Comparison of ENCODE assay signal across 16 cellular contexts in genomic region chr4:5139141-5139540, GRCh38.
DNase-seq lines count a peak whose midpoint lies in the region; TF ChIP-seq lines count a peak whose summit lies in the region.
"Had no signal": no experiment of that assay in that cellular context is flagged by ENCODE, and none has a peak within 500 bp of the region (broad histone marks: within the 10 kb centered on the region; RNA-seq: fewer than 3 reads in every experiment).

No MANE protein-coding gene starts in this region.

- no peak overlapping the region for H3K4me3 Mint-ChIP-seq in osteocyte (ENCODE audit: unreplicated experiment)
- H3K4me3 Mint-ChIP-seq: CD14-positive monocyte; CD4-positive, alpha-beta memory T cell had no signal

- no peaks in the 10 kb centered on the region for H3K27me3 Mint-ChIP-seq in osteocyte (ENCODE audit: unreplicated experiment)

- no peaks in the 10 kb centered on the region for H3K27me3 ChIP-seq in esophagus muscularis mucosa
- H3K27me3 ChIP-seq: BLaER1 had no signal

- H3K9me3 ChIP-seq in esophagus muscularis mucosa = no peaks in the 10 kb centered on the region
- H3K9me3 ChIP-seq: BLaER1 had no signal

- intact Hi-C loops in esophagus muscularis mucosa (cut with DNase I) = no loop called here

- no peaks in the 10 kb centered on the region for H3K9me3 Mint-ChIP-seq in osteocyte (ENCODE audit: unreplicated experiment)
- H3K9me3 Mint-ChIP-seq: CD14-positive monocyte had no signal

- peaks cover 0 to 2% (median 0%) of the 10 kb centered on the region in 4 donors for H3K4me1 ChIP-seq in esophagus muscularis mucosa
- H3K4me1 ChIP-seq: BLaER1 had no signal

- no peak overlapping the region for H3K27ac Mint-ChIP-seq in osteocyte (ENCODE audit: unreplicated experiment)
- H3K27ac Mint-ChIP-seq: CD14-positive monocyte; CD4-positive, alpha-beta memory T cell had no signal

- peaks cover 21% of the 10 kb centered on the region for H3K36me3 Mint-ChIP-seq in osteocyte (ENCODE audit: unreplicated experiment)
- H3K36me3 Mint-ChIP-seq: CD4-positive, alpha-beta memory T cell had no signal

- no peak overlapping the region for H3K4me3 ChIP-seq in esophagus muscularis mucosa
- H3K4me3 ChIP-seq: BLaER1, GM23248 had no signal

- H3K4me1 Mint-ChIP-seq in osteocyte (ENCODE audit: unreplicated experiment) = peaks cover 11% of the 10 kb centered on the region
- H3K4me1 Mint-ChIP-seq: CD14-positive monocyte; CD4-positive, alpha-beta memory T cell had no signal

- no peak overlapping the region for H3K27ac ChIP-seq in esophagus muscularis mucosa (replicated peaks in 1 of 4)
- H3K27ac ChIP-seq: 22Rv1, BLaER1, GM23248 had no signal

- TF ChIP-seq POLR2A in esophagus muscularis mucosa (IDR thresholded peaks at IDR 0.05; ENCODE audit: low read depth) = no peak

- DNase-seq in DMS53 (lab: John Stamatoyannopoulos, UW) (peak; percentile 38), DMS53 treated with DMSO at 0.1 percent for 48 hours (lab: John Stamatoyannopoulos, UW; ENCODE audit: unreplicated experiment) (no peak), esophagus muscularis mucosa (ENCODE audit: extremely low spot score) (peak; percentile 87), left kidney (ENCODE audit: low read depth, low spot score) (peak; percentile 29), osteocyte (ENCODE audit: extremely low spot score, unreplicated experiment) (peak; percentile 40), COLO829 (ENCODE audit: low spot score) (no peak), NCI-H2196 treated with DMSO at 0.1 percent for 48 hours (lab: John Stamatoyannopoulos, UW; ENCODE audit: unreplicated experiment) (no peak)
- no peak for DNase-seq in activated CD4-positive, alpha-beta T cell treated with anti-CD3 and anti-CD28 coated beads, Interleukin-2, amount 50 U/mL, for 4 hours
- DNase-seq: Calu3; CD4-positive, alpha-beta memory T cell; GM23248; HCEC 1CT; IMR-90 had no signal

- no peak for TF ChIP-seq EP300 in esophagus muscularis mucosa (IDR thresholded peaks at IDR 0.05)

- H3K36me3 ChIP-seq in esophagus muscularis mucosa = no peaks in the 10 kb centered on the region
- H3K36me3 ChIP-seq: BLaER1 had no signal

- TF ChIP-seq CTCF in esophagus muscularis mucosa (IDR thresholded peaks at IDR 0.05) (no peak), osteocyte (IDR thresholded peaks at IDR 0.05) (no peak)

- 75% methylated on average over 2 of the region's 2 CpGs for WGBS in esophagus muscularis mucosa

Comparison
In these comparisons a context has a peak if more than half of its experiments do, and no peak if none do; other contexts are left out.
1. DNase-seq: peak in DMS53 (single experiment), esophagus muscularis mucosa (single experiment), left kidney (single experiment) and osteocyte (single experiment); none in DMS53 treated with DMSO at 0.1 percent for 48 hours (single experiment), activated CD4-positive, alpha-beta T cell treated with anti-CD3 and anti-CD28 coated beads, Interleukin-2, amount 50 U/mL, for 4 hours (0 of 2), COLO829 (single experiment) and NCI-H2196 treated with DMSO at 0.1 percent for 48 hours (single experiment).